ENCODE assay signal across 8 cellular contexts in the genomic region with DNA sequence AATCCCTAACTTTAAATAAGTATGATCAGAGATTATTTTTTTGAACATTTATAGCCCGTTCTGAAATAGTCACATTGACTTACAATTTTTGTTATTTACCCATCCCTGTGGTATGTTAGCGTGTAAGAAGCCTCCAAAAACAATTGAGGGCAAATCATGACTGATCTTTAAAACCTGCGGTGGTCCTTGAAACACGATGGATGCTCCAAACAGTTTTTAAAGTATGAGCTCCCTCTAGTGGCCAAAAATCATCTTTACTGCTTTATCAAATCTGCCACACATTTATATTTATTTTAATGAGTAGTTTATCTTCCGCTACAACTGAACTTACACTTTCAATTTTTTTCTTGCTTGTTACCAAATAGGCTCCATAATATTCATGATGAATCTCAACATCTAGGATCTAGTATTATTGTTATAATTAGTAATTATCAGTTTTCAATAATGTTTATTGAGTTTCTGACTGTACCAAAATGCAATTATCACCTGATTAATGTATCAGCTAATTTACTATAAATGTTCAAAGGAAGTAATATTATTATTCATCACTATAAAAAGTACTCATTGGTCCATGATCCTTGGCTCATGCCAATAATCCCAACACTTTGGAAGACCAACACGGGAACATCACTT. TPM values are rescaled to one million over a fixed set of nuclear protein-coding genes. Genes with fewer than 3 reads are reported as not detected.
DNase-seq lines count a peak whose midpoint lies in the region; ATAC-seq and TF ChIP-seq lines count a peak whose summit lies in the region.

No MANE protein-coding gene starts in this region.

- no peak overlapping the region for H3K4me3 ChIP-seq in epithelial cell of proximal tubule (ENCODE audit: low read depth, low read length)

- ATAC-seq in GM21423 (IDR thresholded peaks at IDR 0.05; ENCODE audit: unreplicated experiment) (peak; percentile 71), omental fat pad (ENCODE audit: low FRiP score) (no peak), GM21576 (IDR thresholded peaks at IDR 0.05; ENCODE audit: unreplicated experiment) (no peak)

- DNase-seq in DMS 273 treated with DMSO at 0.1 percent for 48 hours (lab: John Stamatoyannopoulos, UW) (peak; percentile 34), NCI-H1048 (lab: John Stamatoyannopoulos, UW) (peak; percentile 63), SHP77 (lab: John Stamatoyannopoulos, UW) (peak; percentile 38 to 51), epithelial cell of proximal tubule (ENCODE audit: low read depth) (no peak), omental fat pad (ENCODE audit: low spot score) (no peak), islet precursor cell (no peak)

- TF ChIP-seq CTCF in epithelial cell of proximal tubule (conservative IDR thresholded peaks at IDR 0.05; ENCODE audit: low read depth, low read length) (peak; percentile 68), omental fat pad (IDR thresholded peaks at IDR 0.05) (peak in 2 of 3 donors; percentile 51 to 79)

RNA-seq across cellular contexts. Expression of a gene that starts 52.2 kb away (rescaled TPM):
- total RNA-seq in epithelial cell of proximal tubule, result 133 and 177 TPM in 2 replicates
- 10 to 100 TPM; 22.6 to 45.4 (median 24.0) TPM for total RNA-seq in omental fat pad

Comparison
In these comparisons a context has a peak if more than half of its experiments do, and no peak if none do; other contexts are left out.
1. DNase-seq: peak in DMS 273 treated with DMSO at 0.1 percent for 48 hours (single experiment), NCI-H1048 (single experiment) and SHP77 (2 of 2); none in epithelial cell of proximal tubule (single experiment), omental fat pad (single experiment) and islet precursor cell (single experiment).